ENCODE assay signal across 19 cellular contexts in the genomic region with DNA sequence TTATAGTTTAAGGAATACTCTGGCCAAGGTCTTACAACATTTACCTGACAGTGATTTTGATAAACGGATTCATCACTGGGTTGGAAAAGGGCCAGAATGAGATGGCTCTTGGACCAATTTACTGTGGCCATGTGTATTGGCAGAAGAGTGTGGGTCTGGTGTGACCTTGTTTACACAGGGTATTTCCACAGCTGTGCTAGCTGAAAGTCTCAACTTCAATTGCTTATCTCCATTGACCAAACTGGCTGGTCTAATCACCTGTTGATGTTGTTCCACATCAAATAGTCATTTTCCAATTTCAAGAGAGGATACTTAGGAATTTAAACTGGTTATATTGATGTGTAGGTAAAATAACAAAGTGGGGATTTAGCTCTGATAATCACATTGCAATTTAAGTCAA.
DNase-seq lines count a peak whose midpoint lies in the region.
"Had no signal": no experiment of that assay in that cellular context is flagged by ENCODE, and none has a peak within 500 bp of the region (broad histone marks: within the 10 kb centered on the region; RNA-seq: fewer than 3 reads in every experiment).

No MANE protein-coding gene starts in this region.

- H3K27ac Mint-ChIP-seq in activated CD4-positive, alpha-beta memory T cell treated with anti-CD3 and anti-CD28 coated beads, Interleukin-2, amount 10 ng/mL, durations not matched to agents 7 days and 5 days = no peak overlapping the region
- H3K27ac Mint-ChIP-seq: CD8-positive, alpha-beta memory T cell; dendritic cell treated with granulocyte-macrophage colony-stimulating factor and Interleukin-4, amounts not matched to agents 40 ng/mL and 50 ng/mL, for 4 days; natural killer cell; stimulated activated naive CD8-positive, alpha-beta T cell treated with anti-CD3 and anti-CD28 coated beads, Interleukin-15, amount 100 ng/mL, for 72 hours had no signal

- no peaks in the 10 kb centered on the region for H3K4me1 Mint-ChIP-seq in activated CD4-positive, alpha-beta memory T cell treated with anti-CD3 and anti-CD28 coated beads, Interleukin-2, amount 10 ng/mL, durations not matched to agents 7 days and 5 days
- H3K4me1 Mint-ChIP-seq: CD8-positive, alpha-beta memory T cell; natural killer cell; stimulated activated naive CD8-positive, alpha-beta T cell treated with anti-CD3 and anti-CD28 coated beads, Interleukin-15, amount 100 ng/mL, for 72 hours had no signal

- H3K9me3 ChIP-seq in HUES48 (ENCODE audit: control insufficient read depth, insufficient read depth, low read length) (no peaks in the 10 kb centered on the region), SJCRH30 (replicated peaks) (no peaks in the 10 kb centered on the region)
- H3K9me3 ChIP-seq: SJSA1, tibial artery had no signal

- H3K9me3 Mint-ChIP-seq in activated CD4-positive, alpha-beta memory T cell treated with anti-CD3 and anti-CD28 coated beads, Interleukin-2, amount 10 ng/mL, durations not matched to agents 7 days and 5 days = no peaks in the 10 kb centered on the region
- H3K9me3 Mint-ChIP-seq: dendritic cell treated with granulocyte-macrophage colony-stimulating factor and Interleukin-4, amounts not matched to agents 40 ng/mL and 50 ng/mL, for 4 days; stimulated activated naive CD8-positive, alpha-beta T cell treated with anti-CD3 and anti-CD28 coated beads, Interleukin-15, amount 100 ng/mL, for 72 hours had no signal

- H3K4me1 ChIP-seq in HUES48 (ENCODE audit: control insufficient read depth, insufficient read depth, low read length) = peaks cover 23% of the 10 kb centered on the region
- no peaks in the 10 kb centered on the region for H3K4me1 ChIP-seq in SJCRH30
- H3K4me1 ChIP-seq: SJSA1, tibial artery had no signal

- no peak overlapping the region for H3K9ac ChIP-seq in HUES48 (ENCODE audit: low read depth, low read length)

- H3K4me3 ChIP-seq in HUES48 (ENCODE audit: low read depth, low read length) (no peak overlapping the region), SJCRH30 (no peak overlapping the region)
- H3K4me3 ChIP-seq: cardiac muscle cell, PC-9, SJSA1, tibial artery had no signal

- peaks cover 3% of the 10 kb centered on the region for H3K27me3 Mint-ChIP-seq in activated CD4-positive, alpha-beta memory T cell treated with anti-CD3 and anti-CD28 coated beads, Interleukin-2, amount 10 ng/mL, durations not matched to agents 7 days and 5 days
- H3K27me3 Mint-ChIP-seq: CD8-positive, alpha-beta memory T cell; dendritic cell treated with granulocyte-macrophage colony-stimulating factor and Interleukin-4, amounts not matched to agents 40 ng/mL and 50 ng/mL, for 4 days; stimulated activated naive CD8-positive, alpha-beta T cell treated with anti-CD3 and anti-CD28 coated beads, Interleukin-15, amount 100 ng/mL, for 72 hours had no signal

- POLR2A ChIA-PET in activated CD4-positive, alpha-beta memory T cell treated with anti-CD3 and anti-CD28 coated beads, Interleukin-2, amount 10 ng/mL, durations not matched to agents 7 days and 5 days (lab: Charles Lee) = no interaction called here

- DNase-seq in DMS 273 treated with DMSO at 0.1 percent for 48 hours (lab: John Stamatoyannopoulos, UW) = peak; percentile 63
- DNase-seq in NCI-H2196 (lab: John Stamatoyannopoulos, UW; ENCODE audit: unreplicated experiment) = peak; percentile 23
- peak; percentile 13 to 50 for DNase-seq in SJCRH30
- no peak for DNase-seq in activated CD4-positive, alpha-beta T cell treated with anti-CD3 and anti-CD28 coated beads, Interleukin-2, amount 50 U/mL, for 4 hours
- no peak for DNase-seq in activated CD4-positive, alpha-beta memory T cell treated with anti-CD3 and anti-CD28 coated beads, Interleukin-2, amount 10 ng/mL, durations not matched to agents 7 days and 5 days
- no peak for DNase-seq in NAMALWA (ENCODE audit: low spot score)
- DNase-seq: activated naive CD4-positive, alpha-beta T cell treated with anti-CD3 and anti-CD28 coated beads, Interleukin-2, amount 50 U/mL, for 16 hours; CD8-positive, alpha-beta memory T cell; glutamatergic neuron; natural killer cell; NCI-H1694; PC-9; retina; stimulated activated naive CD8-positive, alpha-beta T cell treated with anti-CD3 and anti-CD28 coated beads, Interleukin-15, amount 100 ng/mL, for 72 hours; tibial artery had no signal

- H3K36me3 ChIP-seq in HUES48 (ENCODE audit: control insufficient read depth, insufficient read depth, low read length) (no peaks in the 10 kb centered on the region), SJCRH30 (no peaks in the 10 kb centered on the region)
- H3K36me3 ChIP-seq: cardiac muscle cell, SJSA1, tibial artery had no signal

- no peak overlapping the region for H3K4me3 Mint-ChIP-seq in activated CD4-positive, alpha-beta memory T cell treated with anti-CD3 and anti-CD28 coated beads, Interleukin-2, amount 10 ng/mL, durations not matched to agents 7 days and 5 days
- H3K4me3 Mint-ChIP-seq: CD8-positive, alpha-beta memory T cell; dendritic cell treated with granulocyte-macrophage colony-stimulating factor and Interleukin-4, amounts not matched to agents 40 ng/mL and 50 ng/mL, for 4 days; natural killer cell; stimulated activated naive CD8-positive, alpha-beta T cell treated with anti-CD3 and anti-CD28 coated beads, Interleukin-15, amount 100 ng/mL, for 72 hours had no signal

- H3K27me3 ChIP-seq in HUES48 (ENCODE audit: control insufficient read depth, insufficient read depth, low read length) = no peaks in the 10 kb centered on the region
- H3K27me3 ChIP-seq in SJCRH30 = no peaks in the 10 kb centered on the region
- H3K27me3 ChIP-seq: cardiac muscle cell, SJSA1, tibial artery had no signal

- H3K36me3 Mint-ChIP-seq in activated CD4-positive, alpha-beta memory T cell treated with anti-CD3 and anti-CD28 coated beads, Interleukin-2, amount 10 ng/mL, durations not matched to agents 7 days and 5 days (ENCODE audit: low read depth) = no peaks in the 10 kb centered on the region
- H3K36me3 Mint-ChIP-seq: CD8-positive, alpha-beta memory T cell; natural killer cell had no signal

- H3K27ac ChIP-seq in HUES48 (ENCODE audit: low read depth, low read length) = peak overlapping the region; percentile 61
- H3K27ac ChIP-seq in SJCRH30 = no peak overlapping the region
- H3K27ac ChIP-seq: cardiac muscle cell, PC-9, SJSA1, tibial artery had no signal

- CTCF ChIA-PET in activated CD4-positive, alpha-beta memory T cell treated with anti-CD3 and anti-CD28 coated beads, Interleukin-2, amount 10 ng/mL, durations not matched to agents 7 days and 5 days (lab: Charles Lee) = interaction anchor here (1.3 kb wide), 1 partner anchor 9 kb away, joined by 4 read pairs; no protein-coding TSS in a partner anchor

Comparison
In these comparisons a context has a peak if more than half of its experiments do, and no peak if none do; other contexts are left out.
1. DNase-seq: peak in DMS 273 treated with DMSO at 0.1 percent for 48 hours (single experiment), NCI-H2196 (single experiment) and SJCRH30 (2 of 2); none in activated CD4-positive, alpha-beta T cell treated with anti-CD3 and anti-CD28 coated beads, Interleukin-2, amount 50 U/mL, for 4 hours (0 of 2), activated CD4-positive, alpha-beta memory T cell treated with anti-CD3 and anti-CD28 coated beads, Interleukin-2, amount 10 ng/mL, durations not matched to agents 7 days and 5 days (single experiment) and NAMALWA (single experiment).